ENCODE assay signal across 1 cellular context in genomic region chr5:112420111-112420864, GRCh38.
TF ChIP-seq lines count a peak whose summit lies in the region.

No MANE protein-coding gene starts in this region.

TF ChIP-seq in HepG2, 621 proteins besides CTCF, POLR2A, EP300 and RAD21 (continued from another document and continues in another):
- TF ChIP-seq ZNF687 (CRISPR knock-in tag; IDR thresholded peaks at IDR 0.05) (peak; percentile 58), ZMYM4 (CRISPR knock-in tag; IDR thresholded peaks at IDR 0.05) (peak; percentile 28; the same call in 1 of the 2 replicates), SP5 (CRISPR knock-in tag; IDR thresholded peaks at IDR 0.05; ENCODE audit: borderline replicate concordance, low read depth) (no peak), NPAS2 (CRISPR knock-in tag; IDR thresholded peaks at IDR 0.05; ENCODE audit: borderline replicate concordance) (no peak), JUNB (CRISPR knock-in tag; IDR thresholded peaks at IDR 0.05; ENCODE audit: borderline replicate concordance) (no peak), IRF9 (CRISPR knock-in tag; IDR thresholded peaks at IDR 0.05; ENCODE audit: borderline replicate concordance) (no peak), SIN3A (IDR thresholded peaks at IDR 0.05; ENCODE audit: borderline replicate concordance, low read depth, low read length) (no peak), TRIM22 (IDR thresholded peaks at IDR 0.05) (no peak), MAX (IDR thresholded peaks at IDR 0.05) (0 out of 2 replicates have a peak, but pooled peaks have one; percentile 26), ZNF777 (CRISPR knock-in tag; IDR thresholded peaks at IDR 0.05) (peak; percentile 77), SCMH1 (CRISPR knock-in tag; IDR thresholded peaks at IDR 0.05; ENCODE audit: borderline replicate concordance) (no peak), IKZF4 (CRISPR knock-in tag; IDR thresholded peaks at IDR 0.05; ENCODE audit: borderline replicate concordance, low read depth, not compliant biosample characterization) (no peak), PHF20 (CRISPR knock-in tag; IDR thresholded peaks at IDR 0.05) (no peak), HNF1A (IDR thresholded peaks at IDR 0.05; ENCODE audit: low read depth) (no peak), HNF1A (CRISPR knock-in tag; IDR thresholded peaks at IDR 0.05; ENCODE audit: borderline replicate concordance) (peak; percentile 27; the same call in 1 of the 2 replicates), RFXANK (CRISPR knock-in tag; IDR thresholded peaks at IDR 0.05) (no peak), MXD3 (CRISPR knock-in tag; IDR thresholded peaks at IDR 0.05) (peak; percentile 66; the same call in 1 of the 2 replicates), TFE3 (CRISPR knock-in tag; IDR thresholded peaks at IDR 0.05) (no peak), BORCS8-MEF2B (CRISPR knock-in tag; IDR thresholded peaks at IDR 0.05) (peak; percentile 73; the same call in 1 of the 2 replicates), STAG1 (CRISPR knock-in tag; IDR thresholded peaks at IDR 0.05) (peak; percentile 89), HOXA5 (CRISPR knock-in tag; IDR thresholded peaks at IDR 0.05) (0 out of 2 replicates have a peak, but pooled peaks have one; percentile 22), ZNF143 (CRISPR knock-in tag; IDR thresholded peaks at IDR 0.05) (0 out of 2 replicates have a peak, but pooled peaks have one; percentile 18), GPN1 (CRISPR knock-in tag; IDR thresholded peaks at IDR 0.05; ENCODE audit: borderline replicate concordance) (0 out of 2 replicates have a peak, but pooled peaks have one; percentile 48), ZNF232 (CRISPR knock-in tag; IDR thresholded peaks at IDR 0.05; ENCODE audit: borderline replicate concordance) (0 out of 2 replicates have a peak, but pooled peaks have one; percentile 23), FOXO4 (CRISPR knock-in tag; conservative IDR thresholded peaks at IDR 0.05) (no peak), ZFP37 (CRISPR knock-in tag; IDR thresholded peaks at IDR 0.05; ENCODE audit: borderline replicate concordance) (no peak), E2F5 (CRISPR knock-in tag; conservative IDR thresholded peaks at IDR 0.05) (no peak), MED1 (CRISPR knock-in tag; IDR thresholded peaks at IDR 0.05) (no peak), ZNF512B (CRISPR knock-in tag; IDR thresholded peaks at IDR 0.05; ENCODE audit: borderline replicate concordance) (0 out of 2 replicates have a peak, but pooled peaks have one; percentile 35), DZIP1 (CRISPR knock-in tag; IDR thresholded peaks at IDR 0.05) (no peak), HDAC2 (CRISPR knock-in tag; IDR thresholded peaks at IDR 0.05) (peak; percentile 23; the same call in 1 of the 2 replicates), RARA (CRISPR knock-in tag; IDR thresholded peaks at IDR 0.05) (no peak)
